30 cellular contexts compared by ENCODE assay signal in the genomic region with DNA sequence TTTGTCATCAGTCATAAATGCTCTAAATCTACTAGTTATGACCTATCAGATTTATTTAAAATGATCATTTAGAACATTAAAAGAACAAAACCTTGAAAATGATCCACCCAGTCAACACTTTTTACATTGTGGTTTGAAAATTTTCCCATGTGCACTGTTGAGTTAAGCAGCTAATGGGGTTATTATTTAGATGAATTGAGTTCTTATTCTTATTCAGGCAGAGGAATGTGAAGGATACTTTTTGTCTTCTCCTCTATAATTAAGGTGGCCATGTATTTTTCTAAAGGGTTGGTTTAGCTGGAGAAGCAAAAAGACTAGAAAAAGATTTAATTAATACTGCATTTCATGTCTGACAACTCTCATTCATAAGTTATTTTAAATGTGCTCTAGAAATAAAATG.
"Had no signal": no experiment of that assay in that cellular context is flagged by ENCODE, and none has a peak within 500 bp of the region (broad histone marks: within the 10 kb centered on the region; RNA-seq: fewer than 3 reads in every experiment).

No MANE protein-coding gene starts in this region.

- H3K4me3 Mint-ChIP-seq: naive B cell; naive thymus-derived CD8-positive, alpha-beta T cell; natural killer cell treated with Interleukin-12 subunit alpha and Interleukin-12 subunit beta and Interleukin-15 and Interleukin-18, amount 100 ng/mL, for 72 hours; nephron progenitor cell; neural crest cell; stimulated activated effector memory CD8-positive, alpha-beta T cell treated with anti-CD3 and anti-CD28 coated beads, Interleukin-12 subunit alpha, Interleukin-12 subunit beta, amount 100 ng/mL, for 72 hours; stimulated activated naive B cell treated with anti-CD40 and anti-IgM and Interleukin-4, amounts not matched to agents 10 μg/mL and 1 μg/mL and 100 μg/mL, for 72 hours; stimulated activated naive CD8-positive, alpha-beta T cell treated with anti-CD3 and anti-CD28 coated beads, Interleukin-15, amount 100 ng/mL, for 72 hours; type B pancreatic cell had no signal

- H3K27me3 Mint-ChIP-seq: naive B cell; natural killer cell treated with Interleukin-12 subunit alpha and Interleukin-12 subunit beta and Interleukin-15 and Interleukin-18, amount 100 ng/mL, for 72 hours; progenitor cell of endocrine pancreas; stimulated activated naive B cell treated with anti-CD40 and anti-IgM and Interleukin-4, amounts not matched to agents 10 μg/mL and 1 μg/mL and 100 μg/mL, for 72 hours; stimulated activated naive CD8-positive, alpha-beta T cell treated with anti-CD3 and anti-CD28 coated beads, Interleukin-15, amount 100 ng/mL, for 72 hours; type B pancreatic cell had no signal

- H3K4me1 ChIP-seq: parathyroid adenoma, psoas muscle, right lobe of liver, suprapubic skin, testis, tibial artery, transverse colon, vagina had no signal

- H3K27ac ChIP-seq: ovary, parathyroid adenoma, psoas muscle, right lobe of liver, skin epidermis, suprapubic skin, testis, tibial artery, transverse colon, vagina had no signal

- H3K27ac Mint-ChIP-seq: naive B cell; naive thymus-derived CD8-positive, alpha-beta T cell; natural killer cell treated with Interleukin-12 subunit alpha and Interleukin-12 subunit beta and Interleukin-15 and Interleukin-18, amount 100 ng/mL, for 72 hours; nephron progenitor cell; progenitor cell of endocrine pancreas; stimulated activated effector memory CD8-positive, alpha-beta T cell treated with anti-CD3 and anti-CD28 coated beads, Interleukin-12 subunit alpha, Interleukin-12 subunit beta, amount 100 ng/mL, for 72 hours; stimulated activated naive B cell treated with anti-CD40 and anti-IgM and Interleukin-4, amounts not matched to agents 10 μg/mL and 1 μg/mL and 100 μg/mL, for 72 hours; stimulated activated naive CD8-positive, alpha-beta T cell treated with anti-CD3 and anti-CD28 coated beads, Interleukin-15, amount 100 ng/mL, for 72 hours; type B pancreatic cell had no signal

- H2AFZ ChIP-seq: parathyroid adenoma had no signal

- H3K36me3 Mint-ChIP-seq: naive B cell; naive thymus-derived CD8-positive, alpha-beta T cell; natural killer cell treated with Interleukin-12 subunit alpha and Interleukin-12 subunit beta and Interleukin-15 and Interleukin-18, amount 100 ng/mL, for 72 hours; stimulated activated effector memory CD8-positive, alpha-beta T cell treated with anti-CD3 and anti-CD28 coated beads, Interleukin-12 subunit alpha, Interleukin-12 subunit beta, amount 100 ng/mL, for 72 hours; stimulated activated naive B cell treated with anti-CD40 and anti-IgM and Interleukin-4, amounts not matched to agents 10 μg/mL and 1 μg/mL and 100 μg/mL, for 72 hours; type B pancreatic cell had no signal

- H3K4me3 ChIP-seq: ovary, psoas muscle, right lobe of liver, skin epidermis, suprapubic skin, testis, tibial artery, transverse colon, vagina had no signal

- H3K27me3 ChIP-seq: ovary, right lobe of liver, suprapubic skin, testis, tibial artery, transverse colon, vagina had no signal

- H3K9me3 ChIP-seq: ovary, psoas muscle, right lobe of liver, suprapubic skin, testis, tibial artery, transverse colon, vagina had no signal

- DNase-seq: naive B cell; naive thymus-derived CD8-positive, alpha-beta T cell; nephron progenitor cell; occipital lobe; ovary; posterior cingulate gyrus; psoas muscle; right cardiac atrium; right lobe of liver; stimulated activated CD4-positive, alpha-beta T cell treated with anti-CD3 and anti-CD28 coated beads, Interleukin-15, amount 100 ng/mL, for 24 hours; stimulated activated CD4-positive, alpha-beta T cell treated with anti-CD3 and anti-CD28 coated beads, Interleukin-2, amount 100 ng/mL, for 24 hours; stimulated activated CD4-positive, alpha-beta T cell treated with anti-CD3 and anti-CD28 coated beads, Interleukin-2, amount 100 ng/mL, for 48 hours; stimulated activated CD4-positive, alpha-beta T cell treated with anti-CD3 and anti-CD28 coated beads, Interleukin-4, amount 100 ng/mL, for 24 hours; stimulated activated naive B cell treated with anti-CD40 and anti-IgM and Interleukin-4, amounts not matched to agents 10 μg/mL and 1 μg/mL and 100 μg/mL, for 72 hours; stimulated activated naive CD8-positive, alpha-beta T cell treated with anti-CD3 and anti-CD28 coated beads, Interleukin-15, amount 100 ng/mL, for 72 hours; stimulated activated naive CD8-positive, alpha-beta T cell treated with anti-CD3 and anti-CD28 coated beads, Interleukin-15, Interleukin-2, amounts not matched to agents 100 U/mL and 50 U/mL, for 24 hours; substantia nigra; testis; tibial artery; transverse colon had no signal

- FAIRE-seq: urothelium cell line had no signal

- H3K4me1 Mint-ChIP-seq: naive B cell; naive thymus-derived CD8-positive, alpha-beta T cell; stimulated activated effector memory CD8-positive, alpha-beta T cell treated with anti-CD3 and anti-CD28 coated beads, Interleukin-12 subunit alpha, Interleukin-12 subunit beta, amount 100 ng/mL, for 72 hours; stimulated activated naive B cell treated with anti-CD40 and anti-IgM and Interleukin-4, amounts not matched to agents 10 μg/mL and 1 μg/mL and 100 μg/mL, for 72 hours; stimulated activated naive CD8-positive, alpha-beta T cell treated with anti-CD3 and anti-CD28 coated beads, Interleukin-15, amount 100 ng/mL, for 72 hours had no signal

- ATAC-seq: naive thymus-derived CD8-positive, alpha-beta T cell; natural killer cell treated with Interleukin-12 subunit alpha and Interleukin-12 subunit beta and Interleukin-15 and Interleukin-18, amount 100 ng/mL, for 72 hours; psoas muscle; right cardiac atrium; right lobe of liver; stimulated activated effector memory CD8-positive, alpha-beta T cell treated with anti-CD3 and anti-CD28 coated beads, Interleukin-12 subunit alpha, Interleukin-12 subunit beta, amount 100 ng/mL, for 72 hours; stimulated activated naive B cell treated with anti-CD40 and anti-IgM and Interleukin-4, amounts not matched to agents 10 μg/mL and 1 μg/mL and 100 μg/mL, for 72 hours; stimulated activated naive CD8-positive, alpha-beta T cell treated with anti-CD3 and anti-CD28 coated beads, Interleukin-15, amount 100 ng/mL, for 72 hours; stimulated activated naive CD8-positive, alpha-beta T cell treated with anti-CD3 and anti-CD28 coated beads, Interleukin-15, Interleukin-2, amounts not matched to agents 100 U/mL and 50 U/mL, for 24 hours had no signal

- H3K79me2 ChIP-seq: parathyroid adenoma had no signal

- H3K36me3 ChIP-seq: ovary, right lobe of liver, suprapubic skin, tibial artery, transverse colon, vagina had no signal

- H3K9me3 Mint-ChIP-seq: nephron progenitor cell, neural crest cell, type B pancreatic cell had no signal
